In the genomic region with DNA sequence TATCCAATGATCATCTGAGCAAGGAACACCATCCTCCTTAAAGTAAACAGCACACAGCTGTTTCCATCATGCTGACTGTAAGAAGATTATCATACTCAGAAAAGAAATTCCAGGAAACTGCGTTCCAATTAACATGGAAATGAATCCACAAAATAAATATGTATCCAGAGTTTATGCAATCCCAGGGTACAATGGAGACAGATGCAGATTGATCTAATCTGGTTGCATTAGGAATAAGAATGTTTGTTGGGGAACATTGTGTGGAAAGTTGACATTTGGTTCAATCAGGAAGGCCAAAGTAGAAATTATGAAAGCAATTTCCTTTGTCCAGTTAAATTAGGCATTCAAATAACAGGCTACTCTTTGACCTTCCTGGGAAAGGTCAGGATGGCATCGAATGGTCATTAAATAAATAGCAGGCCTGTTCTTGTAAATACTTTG, we compare ENCODE assay signal across 11 cellular contexts.
DNase-seq lines count a peak whose midpoint lies in the region; ATAC-seq, FAIRE-seq and TF ChIP-seq lines count a peak whose summit lies in the region.
"Had no signal": no experiment of that assay in that cellular context is flagged by ENCODE, and none has a peak within 500 bp of the region (broad histone marks: within the 10 kb centered on the region; RNA-seq: fewer than 3 reads in every experiment).

No MANE protein-coding gene starts in this region.

- TF ChIP-seq POLR2A in HepG2 (IDR thresholded peaks at IDR 0.05; ENCODE audit: insufficient read depth in 1 of 2, low read depth in 2 of 2, low read length in 2 of 2), result no peak

- no peaks in the 10 kb centered on the region for H3K36me3 Mint-ChIP-seq in activated T-helper 17 cell treated with anti-CD3 and anti-CD28 coated beads, Interleukin-2, amount 50 U/mL, for 72 hours (ENCODE audit: low read depth)
- H3K36me3 Mint-ChIP-seq in immature natural killer cell (no peaks in the 10 kb centered on the region), HFFc6 (ENCODE audit: low read depth) (no peaks in the 10 kb centered on the region), chondrocyte (ENCODE audit: low read depth) (no peaks in the 10 kb centered on the region)
- peaks cover 0 to 2% (median 0%) of the 10 kb centered on the region in 3 donors for H3K36me3 Mint-ChIP-seq in naive thymus-derived CD8-positive, alpha-beta T cell

- DNase-seq in HepG2 (ENCODE audit: low spot score), result no peak
- DNase-seq in immature natural killer cell, result no peak
- no peak for DNase-seq in DMS114 treated with DMSO at 0.1 percent for 48 hours (lab: John Stamatoyannopoulos, UW; ENCODE audit: unreplicated experiment)
- no peak for DNase-seq in HFFc6
- DNase-seq in naive thymus-derived CD8-positive, alpha-beta T cell, result no peak
- DNase-seq in chondrocyte (ENCODE audit: low spot score), result no peak
- DNase-seq: foreskin melanocyte, kidney glomerular epithelial cell, NCI-H2029 treated with DMSO at 0.1 percent for 48 hours had no signal

- POLR2A ChIA-PET in HepG2 (lab: Yijun Ruan, JAX), result no interaction called here
- POLR2A ChIA-PET in naive thymus-derived CD8-positive, alpha-beta T cell (lab: Charles Lee), result no interaction called here

- no peak for TF ChIP-seq EP300 in HepG2 (IDR thresholded peaks at IDR 0.05; ENCODE audit: low read depth in 2 of 2, low read length in 2 of 2)
- no peak for TF ChIP-seq EP300 in HepG2 (CRISPR knock-in tag; IDR thresholded peaks at IDR 0.05; ENCODE audit: borderline replicate concordance)

- CTCF ChIA-PET in HepG2 (lab: Yijun Ruan, JAX; ENCODE audit: low intra/inter-chr PET ratio, low total read pairs), result no interaction called here

- intact Hi-C loops in HepG2 (cut with micrococcal nuclease; ENCODE audit: unreplicated experiment), result no loop called here

- H3K4me3 Mint-ChIP-seq in activated T-helper 17 cell treated with anti-CD3 and anti-CD28 coated beads, Interleukin-2, amount 50 U/mL, for 72 hours, result peak overlapping the region; percentile 62
- H3K4me3 Mint-ChIP-seq in immature natural killer cell (peak overlapping the region; percentile 75 to 90 (median 83)), HFFc6 (no peak overlapping the region), chondrocyte (ENCODE audit: unreplicated experiment) (no peak overlapping the region)
- H3K4me3 Mint-ChIP-seq in naive thymus-derived CD8-positive, alpha-beta T cell, result peak overlapping the region in 2 of 10 donors; percentile 23 to 62

- no peaks in the 10 kb centered on the region for H3K27me3 Mint-ChIP-seq in activated T-helper 17 cell treated with anti-CD3 and anti-CD28 coated beads, Interleukin-2, amount 50 U/mL, for 72 hours
- H3K27me3 Mint-ChIP-seq in immature natural killer cell (ENCODE audit: low read depth in 3 of 3), result no peaks in the 10 kb centered on the region
- no peaks in the 10 kb centered on the region for H3K27me3 Mint-ChIP-seq in HFFc6 (ENCODE audit: insufficient read depth)
- H3K27me3 Mint-ChIP-seq in naive thymus-derived CD8-positive, alpha-beta T cell, result no peaks in the 10 kb centered on the region
- H3K27me3 Mint-ChIP-seq in chondrocyte (ENCODE audit: low read depth), result no peaks in the 10 kb centered on the region

- BruUV-seq in HepG2 (replicated peaks; lab: Mats Ljungman, UMichigan), result no TSS peak

- peak; percentile 56 to 63 for TF ChIP-seq RAD21 in liver (IDR thresholded peaks at IDR 0.05)
- no peak for TF ChIP-seq RAD21 in HepG2 (CRISPR knock-in tag; IDR thresholded peaks at IDR 0.05)

- no peak overlapping the region for H2AFZ ChIP-seq in HepG2 (ENCODE audit: low read length)

- peaks cover 2% of the 10 kb centered on the region for H3K9me3 Mint-ChIP-seq in activated T-helper 17 cell treated with anti-CD3 and anti-CD28 coated beads, Interleukin-2, amount 50 U/mL, for 72 hours
- no peaks in the 10 kb centered on the region for H3K9me3 Mint-ChIP-seq in immature natural killer cell
- H3K9me3 Mint-ChIP-seq in HFFc6, result no peaks in the 10 kb centered on the region
- H3K9me3 Mint-ChIP-seq in naive thymus-derived CD8-positive, alpha-beta T cell, result peaks cover 0 to 4% (median 0%) of the 10 kb centered on the region in 9 donors
- H3K9me3 Mint-ChIP-seq in chondrocyte (ENCODE audit: low read depth), result no peaks in the 10 kb centered on the region

- H3K79me2 ChIP-seq in HepG2 (ENCODE audit: insufficient read depth, low read length), result no peaks in the 10 kb centered on the region

- H3K36me3 ChIP-seq in liver (ENCODE audit: control insufficient read depth in 4 of 4, insufficient read depth in 3 of 4, low read depth in 1 of 4, low read length in 3 of 4) (no peaks in the 10 kb centered on the region), HepG2 (replicated peaks in 1 of 2; ENCODE audit: control insufficient read depth in 1 of 2, insufficient read depth in 2 of 2, low read length in 2 of 2) (no peaks in the 10 kb centered on the region)

- H3K9me3 ChIP-seq in liver (ENCODE audit: control insufficient read depth in 4 of 4, low read length in 3 of 4) (no peaks in the 10 kb centered on the region), HepG2 (ENCODE audit: low read length) (no peaks in the 10 kb centered on the region)

- no peak overlapping the region for H3K4me2 ChIP-seq in HepG2 (ENCODE audit: low read depth, low read length)

- no peak for TF ChIP-seq CTCF in liver (IDR thresholded peaks at IDR 0.05; ENCODE audit: low read depth, low read length, missing input control)
- TF ChIP-seq CTCF in HepG2 (CRISPR knock-in tag; IDR thresholded peaks at IDR 0.05), result no peak
- TF ChIP-seq CTCF in HFFc6 (IDR thresholded peaks at IDR 0.05), result no peak
- TF ChIP-seq CTCF in chondrocyte (IDR thresholded peaks at IDR 0.05), result no peak

- H3K27me3 ChIP-seq in liver (ENCODE audit: control insufficient read depth in 4 of 4, insufficient read depth in 4 of 4, low read length in 3 of 4) (no peaks in the 10 kb centered on the region), HepG2 (ENCODE audit: control insufficient read depth in 1 of 2, insufficient read depth in 2 of 2, low read length in 2 of 2) (no peaks in the 10 kb centered on the region)

- H3K27ac Mint-ChIP-seq in activated T-helper 17 cell treated with anti-CD3 and anti-CD28 coated beads, Interleukin-2, amount 50 U/mL, for 72 hours, result peak overlapping the region; percentile 42
- H3K27ac Mint-ChIP-seq in immature natural killer cell (peak overlapping the region; percentile 61 to 93 (median 89)), HFFc6 (no peak overlapping the region), chondrocyte (ENCODE audit: unreplicated experiment) (no peak overlapping the region)
- peak overlapping the region in 3 of 10 donors; percentile 4 to 69 (median 45) for H3K27ac Mint-ChIP-seq in naive thymus-derived CD8-positive, alpha-beta T cell

- FAIRE-seq in HepG2 (lab: Jason Lieb, UNC), result no peak

- H3K4me3 ChIP-seq in liver (ENCODE audit: low read depth in 1 of 3, low read length in 3 of 3) (peak overlapping the region in 1 of 3 donors; percentile 37), HepG2 (replicated peaks in 1 of 3; ENCODE audit: insufficient read depth in 1 of 3, low read depth in 2 of 3, low read length in 3 of 3) (no peak overlapping the region)

- in situ Hi-C loops in HepG2 (cut with HindIII; ENCODE audit: extremely low pct_ligation_motif_present, low pct_unique_long_range_greater_than_20kb), result loop anchor here (25.0 kb wide), 1 partner anchor 979 kb away; no protein-coding TSS in a partner anchor

- H3K27ac ChIP-seq in liver (ENCODE audit: low read depth in 1 of 2, low read length in 2 of 2) (peak overlapping the region; percentile 80 to 97), HepG2 (ENCODE audit: extremely low read length, insufficient read depth, low read length) (no peak overlapping the region)

- no peak for ATAC-seq in HepG2
- no peak for ATAC-seq in activated T-helper 17 cell treated with anti-CD3 and anti-CD28 coated beads, Interleukin-2, amount 50 U/mL, for 72 hours (replicated peaks)
- no peak for ATAC-seq in naive thymus-derived CD8-positive, alpha-beta T cell

- peaks cover 19% of the 10 kb centered on the region for H3K4me1 Mint-ChIP-seq in activated T-helper 17 cell treated with anti-CD3 and anti-CD28 coated beads, Interleukin-2, amount 50 U/mL, for 72 hours
- H3K4me1 Mint-ChIP-seq in immature natural killer cell (peaks cover 37 to 47% of the 10 kb centered on the region in 2 donors), HFFc6 (ENCODE audit: low read depth) (peaks cover 14% of the 10 kb centered on the region), chondrocyte (ENCODE audit: low read depth) (peaks cover 13% of the 10 kb centered on the region)
- H3K4me1 Mint-ChIP-seq in naive thymus-derived CD8-positive, alpha-beta T cell, result peaks cover 15 to 66% (median 38%) of the 10 kb centered on the region in 4 donors

- peaks cover 9 to 39% (median 23%) of the 10 kb centered on the region in 4 donors for H3K4me1 ChIP-seq in liver (ENCODE audit: control insufficient read depth in 4 of 4, insufficient read depth in 4 of 4, low read length in 3 of 4)
- H3K4me1 ChIP-seq in HepG2 (ENCODE audit: insufficient read depth, low read length), result no peaks in the 10 kb centered on the region

- H3K9ac ChIP-seq in liver (ENCODE audit: low read depth in 1 of 2, low read length in 2 of 2), result peak overlapping the region in 1 of 2 donors; percentile 42
- no peak overlapping the region for H3K9ac ChIP-seq in HepG2 (ENCODE audit: insufficient read depth, low read depth, low read length)

- no peaks in the 10 kb centered on the region for H4K20me1 ChIP-seq in HepG2 (ENCODE audit: insufficient read depth, low read length)

- WGBS in liver, result 13% methylated on average over 2 of the region's 2 CpGs
- WGBS in HepG2 (ENCODE audit: low lambda C conversion rate), result 50% methylated on average over 2 of the region's 2 CpGs

TF ChIP-seq in liver, 16 proteins besides CTCF, POLR2A, EP300 and RAD21 (continues in another document):
- peak; percentile 35 to 76 for TF ChIP-seq EGR1 (IDR thresholded peaks at IDR 0.05; ENCODE audit: low read depth in 2 of 2)
- TF ChIP-seq HNF4A (conservative IDR thresholded peaks at IDR 0.05), result peak; percentile 91 to 94
- TF ChIP-seq FOXA1 (IDR thresholded peaks at IDR 0.05), result peak; percentile 71
- TF ChIP-seq MAX (IDR thresholded peaks at IDR 0.05), result peak; percentile 92
- TF ChIP-seq NR2F2 (IDR thresholded peaks at IDR 0.05), result peak; percentile 99
- peak in 1 of 2 donors; percentile 53 for TF ChIP-seq GABPA (IDR thresholded peaks at IDR 0.05 in 1 of 2, conservative IDR thresholded peaks at IDR 0.05 in 1 of 2)

TF ChIP-seq in HepG2, 621 proteins besides CTCF, POLR2A, EP300 and RAD21 (continues in another document):
- TF ChIP-seq DMAP1 (CRISPR knock-in tag; IDR thresholded peaks at IDR 0.05), result no peak
- TF ChIP-seq SOX13 (IDR thresholded peaks at IDR 0.05), result no peak
- no peak for TF ChIP-seq SOX13 (CRISPR knock-in tag; conservative IDR thresholded peaks at IDR 0.05 in 1 of 2, IDR thresholded peaks at IDR 0.05 in 1 of 2)
- TF ChIP-seq MLLT10 (CRISPR knock-in tag; IDR thresholded peaks at IDR 0.05), result no peak
- no peak for TF ChIP-seq WIZ (CRISPR knock-in tag; IDR thresholded peaks at IDR 0.05)

Comparison
In these comparisons a context has a peak if more than half of its experiments do, and no peak if none do; other contexts are left out.
1. H3K27ac Mint-ChIP-seq: peak in activated T-helper 17 cell treated with anti-CD3 and anti-CD28 coated beads, Interleukin-2, amount 50 U/mL, for 72 hours (single experiment) and immature natural killer cell (6 of 6); none in HFFc6 (single experiment) and chondrocyte (single experiment).
2. H3K4me3 Mint-ChIP-seq: peak in activated T-helper 17 cell treated with anti-CD3 and anti-CD28 coated beads, Interleukin-2, amount 50 U/mL, for 72 hours (single experiment) and immature natural killer cell (5 of 5); none in HFFc6 (single experiment) and chondrocyte (single experiment).